1 cellular context compared by ENCODE assay signal in the genomic region with DNA sequence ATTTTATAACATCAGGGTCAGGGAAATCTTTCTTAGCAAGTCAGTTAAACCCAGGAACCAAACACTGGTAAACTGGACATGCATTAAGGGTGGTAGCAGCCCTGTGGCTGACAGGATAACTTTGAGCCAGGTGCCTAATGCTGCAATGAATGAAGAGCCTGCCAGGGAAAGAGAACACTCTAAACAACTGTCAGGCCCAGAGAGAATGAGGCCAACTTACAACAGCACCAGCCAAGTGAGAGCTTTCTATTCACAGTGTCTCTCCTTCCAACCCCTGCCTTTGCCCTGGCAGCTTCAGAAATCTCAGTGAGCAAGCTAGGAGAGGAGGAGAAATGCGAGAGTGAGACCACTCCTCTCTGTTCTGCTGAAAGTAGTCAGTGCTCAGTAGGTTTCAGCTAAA.
TF ChIP-seq lines count a peak whose summit lies in the region.

No MANE protein-coding gene starts in this region.

TF ChIP-seq in H1, 55 proteins besides CTCF, POLR2A, EP300 and RAD21:
- TF ChIP-seq PHF8 (conservative IDR thresholded peaks at IDR 0.05; ENCODE audit: low read depth, low read length) (no peak), SIX5 (IDR thresholded peaks at IDR 0.05; ENCODE audit: low read depth, low read length) (no peak), HDAC6 (IDR thresholded peaks at IDR 0.05; ENCODE audit: low read depth, low read length) (no peak), POLR2AphosphoS5 (IDR thresholded peaks at IDR 0.05; ENCODE audit: low read depth, low read length) (no peak), TAF7 (optimal IDR thresholded peaks at IDR 0.05; ENCODE audit: borderline replicate concordance, low read depth, low read length) (no peak), KDM5A (IDR thresholded peaks at IDR 0.05; ENCODE audit: low read length) (no peak), GABPA (IDR thresholded peaks at IDR 0.05; ENCODE audit: borderline replicate concordance, insufficient read depth, low read length) (no peak), JUN (IDR thresholded peaks at IDR 0.05; ENCODE audit: low read depth, low read length) (no peak), NANOG (IDR thresholded peaks at IDR 0.05; ENCODE audit: insufficient read depth, low read depth, low read length, poor library complexity, severe bottlenecking) (no peak), HDAC2 (IDR thresholded peaks at IDR 0.05; ENCODE audit: borderline replicate concordance in 1 of 2, low read depth in 2 of 2, low read length in 2 of 2) (no peak)
- TF ChIP-seq, protein P1, sequence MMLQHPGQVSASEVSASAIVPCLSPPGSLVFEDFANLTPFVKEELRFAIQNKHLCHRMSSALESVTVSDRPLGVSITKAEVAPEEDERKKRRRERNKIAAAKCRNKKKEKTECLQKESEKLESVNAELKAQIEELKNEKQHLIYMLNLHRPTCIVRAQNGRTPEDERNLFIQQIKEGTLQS (IDR thresholded peaks at IDR 0.05; ENCODE audit: insufficient read depth, low read depth, low read length) = no peak
